In genomic region chr19:30691767-30692516, GRCh38 we compare ENCODE assay signal across 12 cellular contexts.
DNase-seq lines count a peak whose midpoint lies in the region; ATAC-seq and TF ChIP-seq lines count a peak whose summit lies in the region.
"Had no signal": no experiment of that assay in that cellular context is flagged by ENCODE, and none has a peak within 500 bp of the region (broad histone marks: within the 10 kb centered on the region; RNA-seq: fewer than 3 reads in every experiment).

No MANE protein-coding gene starts in this region.

- no peaks in the 10 kb centered on the region for H3K36me3 Mint-ChIP-seq in nephron progenitor cell (ENCODE audit: low read depth)

- H3K36me3 ChIP-seq in thoracic aorta, result no peaks in the 10 kb centered on the region

- H3K4me1 ChIP-seq in thoracic aorta (ENCODE audit: control insufficient read depth in 1 of 2, low read depth in 2 of 2), result peaks cover 5 to 14% of the 10 kb centered on the region in 2 donors

- in situ Hi-C loops in GM13976 (cut with MboI; ENCODE audit: low sequenced_read_pairs, unreplicated experiment), result no loop called here

- H3K27ac Mint-ChIP-seq in nephron progenitor cell, result peak overlapping the region; percentile 17
- H3K27ac Mint-ChIP-seq: activated B cell treated with CpG ODN at 0.5 μM for 24 hours had no signal

- H3K9me3 Mint-ChIP-seq in nephron progenitor cell, result no peaks in the 10 kb centered on the region
- H3K9me3 Mint-ChIP-seq: activated B cell treated with CpG ODN at 0.5 μM for 24 hours had no signal

- no peak overlapping the region for H3K27ac ChIP-seq in thoracic aorta

- H3K4me3 Mint-ChIP-seq in nephron progenitor cell, result peak overlapping the region; percentile 74
- H3K4me3 Mint-ChIP-seq: activated B cell treated with CpG ODN at 0.5 μM for 24 hours had no signal

- DNase-seq in NCI-H446 treated with DMSO at 0.1 percent for 48 hours (lab: John Stamatoyannopoulos, UW) (peak; percentile 31), epidermal melanocyte (ENCODE audit: insufficient read length, low spot score) (peak; percentile 40), nephron progenitor cell (no peak), thoracic aorta (ENCODE audit: low spot score) (no peak), GM13976 (ENCODE audit: low spot score) (no peak), NCI-H2107 (lab: John Stamatoyannopoulos, UW) (no peak)
- DNase-seq: activated B cell treated with CpG ODN at 0.5 μM for 24 hours; activated effector memory CD4-positive, alpha-beta T cell treated with Interleukin-2 at 50 U/mL for 16 hours; DMS153; NCI-H2029 had no signal

- peak overlapping the region; percentile 42 for H3K4me3 ChIP-seq in thoracic aorta

- no peaks in the 10 kb centered on the region for H3K27me3 ChIP-seq in thoracic aorta (replicated peaks; ENCODE audit: insufficient read depth)

- H3K4me1 Mint-ChIP-seq in nephron progenitor cell, result peaks cover 90% of the 10 kb centered on the region
- H3K4me1 Mint-ChIP-seq: activated B cell treated with CpG ODN at 0.5 μM for 24 hours had no signal

- no peak for TF ChIP-seq CTCF in nephron progenitor cell (IDR thresholded peaks at IDR 0.05)
- TF ChIP-seq CTCF in thoracic aorta (IDR thresholded peaks at IDR 0.05), result no peak
- no peak for TF ChIP-seq CTCF in GM13976 (IDR thresholded peaks at IDR 0.05; ENCODE audit: borderline replicate concordance, control extremely low read depth, extremely low read depth, insufficient read depth, missing control alignments)

- H3K27me3 Mint-ChIP-seq in nephron progenitor cell (ENCODE audit: low read depth, poor library complexity), result peaks cover 3% of the 10 kb centered on the region

- H3K9me3 ChIP-seq in thoracic aorta, result no peaks in the 10 kb centered on the region

- no peak for ATAC-seq in thoracic aorta (ENCODE audit: insufficient number of reproducible peaks, low FRiP score, low read depth)
- no peak for ATAC-seq in GM19463 (IDR thresholded peaks at IDR 0.05; ENCODE audit: unreplicated experiment)
- no peak for ATAC-seq in HG03571 (IDR thresholded peaks at IDR 0.05; ENCODE audit: unreplicated experiment)

Comparison
In these comparisons a context has a peak if more than half of its experiments do, and no peak if none do; other contexts are left out.
1. DNase-seq: peak in NCI-H446 treated with DMSO at 0.1 percent for 48 hours (single experiment) and epidermal melanocyte (single experiment); none in nephron progenitor cell (single experiment), thoracic aorta (single experiment), GM13976 (single experiment) and NCI-H2107 (single experiment).